Comparison of ENCODE assay signal across 8 cellular contexts in genomic region chr2:27663463-27664244, GRCh38. TPM values are rescaled to one million over a fixed set of nuclear protein-coding genes. Genes with fewer than 3 reads are reported as not detected.
DNase-seq lines count a peak whose midpoint lies in the region; ATAC-seq, FAIRE-seq and TF ChIP-seq lines count a peak whose summit lies in the region.

A gene with protein sequence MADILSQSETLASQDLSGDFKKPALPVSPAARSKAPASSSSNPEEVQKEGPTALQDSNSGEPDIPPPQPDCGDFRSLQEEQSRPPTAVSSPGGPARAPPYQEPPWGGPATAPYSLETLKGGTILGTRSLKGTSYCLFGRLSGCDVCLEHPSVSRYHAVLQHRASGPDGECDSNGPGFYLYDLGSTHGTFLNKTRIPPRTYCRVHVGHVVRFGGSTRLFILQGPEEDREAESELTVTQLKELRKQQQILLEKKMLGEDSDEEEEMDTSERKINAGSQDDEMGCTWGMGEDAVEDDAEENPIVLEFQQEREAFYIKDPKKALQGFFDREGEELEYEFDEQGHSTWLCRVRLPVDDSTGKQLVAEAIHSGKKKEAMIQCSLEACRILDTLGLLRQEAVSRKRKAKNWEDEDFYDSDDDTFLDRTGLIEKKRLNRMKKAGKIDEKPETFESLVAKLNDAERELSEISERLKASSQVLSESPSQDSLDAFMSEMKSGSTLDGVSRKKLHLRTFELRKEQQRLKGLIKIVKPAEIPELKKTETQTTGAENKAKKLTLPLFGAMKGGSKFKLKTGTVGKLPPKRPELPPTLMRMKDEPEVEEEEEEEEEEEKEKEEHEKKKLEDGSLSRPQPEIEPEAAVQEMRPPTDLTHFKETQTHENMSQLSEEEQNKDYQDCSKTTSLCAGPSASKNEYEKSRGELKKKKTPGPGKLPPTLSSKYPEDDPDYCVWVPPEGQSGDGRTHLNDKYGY (plus strand): TSS chr2:27663889. CDS start chr2:27663915, 26 bp downstream.
A gene with protein sequence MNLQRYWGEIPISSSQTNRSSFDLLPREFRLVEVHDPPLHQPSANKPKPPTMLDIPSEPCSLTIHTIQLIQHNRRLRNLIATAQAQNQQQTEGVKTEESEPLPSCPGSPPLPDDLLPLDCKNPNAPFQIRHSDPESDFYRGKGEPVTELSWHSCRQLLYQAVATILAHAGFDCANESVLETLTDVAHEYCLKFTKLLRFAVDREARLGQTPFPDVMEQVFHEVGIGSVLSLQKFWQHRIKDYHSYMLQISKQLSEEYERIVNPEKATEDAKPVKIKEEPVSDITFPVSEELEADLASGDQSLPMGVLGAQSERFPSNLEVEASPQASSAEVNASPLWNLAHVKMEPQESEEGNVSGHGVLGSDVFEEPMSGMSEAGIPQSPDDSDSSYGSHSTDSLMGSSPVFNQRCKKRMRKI (minus strand): TSS chr2:27663614. CDS start chr2:27662192, 1,422 bp downstream.

- peaks cover 36% of the 10 kb centered on the region for H3K36me3 Mint-ChIP-seq in activated T-cell treated with anti-CD3 and anti-CD28 coated beads, Interleukin-2, amount 50 U/mL, for 4 hours (ENCODE audit: insufficient read depth)

- peak within 1 kb of the TSS; percentile 98 for H3K4me3 Mint-ChIP-seq in activated T-cell treated with anti-CD3 and anti-CD28 coated beads, Interleukin-2, amount 50 U/mL, for 4 hours

- POLR2A ChIA-PET in Panc1 (lab: Charles Lee), result no interaction called here

- H3K4me1 ChIP-seq in Panc1 (ENCODE audit: control insufficient read depth, insufficient read depth, low read length) (peaks cover 15% of the 10 kb centered on the region), esophagus squamous epithelium (peaks cover 13 to 61% (median 28%) of the 10 kb centered on the region in 3 donors), muscle layer of duodenum (ENCODE audit: control insufficient read depth in 1 of 2, insufficient read depth in 2 of 2, low read length in 2 of 2) (peaks cover 18 to 31% of the 10 kb centered on the region in 2 donors)

- H3K4me3 ChIP-seq in Panc1 (ENCODE audit: low read depth in 2 of 2, low read length in 2 of 2) (peak within 1 kb of the TSS; percentile 78 to 97), esophagus squamous epithelium (peak within 1 kb of the TSS; percentile 75 to 90 (median 84)), muscle layer of duodenum (ENCODE audit: low read depth in 1 of 2, low read length in 2 of 2) (peak within 1 kb of the TSS; percentile 96 to 99)

- TF ChIP-seq CTCF in D721Med (IDR thresholded peaks at IDR 0.05; ENCODE audit: insufficient read depth, missing control alignments), result no peak
- no peak for TF ChIP-seq CTCF in Panc1 (IDR thresholded peaks at IDR 0.05)
- peak in 2 of 6 experiments; percentile 2 to 9 for TF ChIP-seq CTCF in esophagus squamous epithelium (IDR thresholded peaks at IDR 0.05)

- in situ Hi-C loops in KBM-7 (cut with MboI; ENCODE audit: low pct_unique_long_range_greater_than_20kb, low sequenced_read_pairs), result no loop called here
- in situ Hi-C loops in Panc1 (cut with HindIII; ENCODE audit: low pct_unique_long_range_greater_than_20kb, low sequenced_read_pairs), result no loop called here

- FAIRE-seq in D721Med (lab: Jason Lieb, UNC), result peak; percentile 73

- ATAC-seq in GM21576 (IDR thresholded peaks at IDR 0.05; ENCODE audit: unreplicated experiment), result peak; percentile 66
- ATAC-seq in Panc1, result peak; percentile 91
- ATAC-seq in activated T-cell treated with anti-CD3 and anti-CD28 coated beads, Interleukin-2, amount 50 U/mL, for 4 hours, result peak; percentile 83 to 85

- peaks cover 25% of the 10 kb centered on the region for H3K36me3 ChIP-seq in Panc1 (ENCODE audit: control insufficient read depth, insufficient read depth, low read length)
- peaks cover 5 to 60% (median 24%) of the 10 kb centered on the region in 3 donors for H3K36me3 ChIP-seq in esophagus squamous epithelium
- peaks cover 26 to 46% of the 10 kb centered on the region in 2 donors for H3K36me3 ChIP-seq in muscle layer of duodenum (ENCODE audit: control insufficient read depth in 1 of 2, insufficient read depth in 2 of 2, low read length in 2 of 2)

- H3K27ac ChIP-seq in Panc1 (ENCODE audit: low read length) (peak within 1 kb of the TSS; percentile 99), esophagus squamous epithelium (peak within 1 kb of the TSS; percentile 92 to 97 (median 94)), muscle layer of duodenum (ENCODE audit: low read length) (peak within 1 kb of the TSS; percentile 96)

- H3K9me3 Mint-ChIP-seq in activated T-cell treated with anti-CD3 and anti-CD28 coated beads, Interleukin-2, amount 50 U/mL, for 4 hours, result no peaks in the 10 kb centered on the region

- peak in 2 of 4 donors; percentile 24 to 25 for TF ChIP-seq POLR2A in esophagus squamous epithelium (IDR thresholded peaks at IDR 0.05)

- H3K27me3 ChIP-seq in Panc1 (ENCODE audit: control insufficient read depth, insufficient read depth, low read length), result no peaks in the 10 kb centered on the region
- no peaks in the 10 kb centered on the region for H3K27me3 ChIP-seq in esophagus squamous epithelium
- H3K27me3 ChIP-seq in muscle layer of duodenum (ENCODE audit: low read depth, low read length), result no peaks in the 10 kb centered on the region

- TSS peak; percentile 95 for BruUV-seq in Panc1 (replicated peaks; lab: Mats Ljungman, UMichigan)

- H3K4me1 Mint-ChIP-seq in activated T-cell treated with anti-CD3 and anti-CD28 coated beads, Interleukin-2, amount 50 U/mL, for 4 hours (ENCODE audit: low read depth), result peaks cover 47% of the 10 kb centered on the region

- DNase-seq in D721Med (ENCODE audit: insufficient read length, low spot score) (peak; percentile 66), KBM-7 (peak; percentile 92), Panc1 (ENCODE audit: low read depth, low spot score) (peak; percentile 82), esophagus squamous epithelium (lab: John Stamatoyannopoulos, UW) (peak; percentile 25)
- peak; percentile 63 for DNase-seq in activated T-cell treated with anti-CD3 and anti-CD28 coated beads, Interleukin-2, amount 50 U/mL, for 4 hours
- peak; percentile 54 to 61 for DNase-seq in stimulated activated CD8-positive, alpha-beta memory T cell treated with anti-CD3 and anti-CD28 coated beads, Interleukin-7, amount 100 ng/mL, for 4 hours (ENCODE audit: low read depth in 2 of 2)

- CTCF ChIA-PET in Panc1 (lab: Charles Lee), result interaction anchor here (0.5 kb wide), 1 partner anchor 19 kb away, joined by 3 read pairs; no protein-coding TSS in a partner anchor

- intact Hi-C loops in Panc1 (cut with micrococcal nuclease; ENCODE audit: unreplicated experiment), result no loop called here
- intact Hi-C loops in esophagus squamous epithelium (cut with DNase I), result no loop called here

- no peaks in the 10 kb centered on the region for H3K27me3 Mint-ChIP-seq in activated T-cell treated with anti-CD3 and anti-CD28 coated beads, Interleukin-2, amount 50 U/mL, for 4 hours (ENCODE audit: low read depth)

- 0% methylated on average over 32 of the region's 48 CpGs; no CpG with 5 or more reads in 1 of the 2 donors for WGBS in esophagus squamous epithelium, 2 donors

- no peaks in the 10 kb centered on the region for H3K9me3 ChIP-seq in Panc1 (ENCODE audit: control insufficient read depth, insufficient read depth, low read depth, low read length)
- no peaks in the 10 kb centered on the region for H3K9me3 ChIP-seq in esophagus squamous epithelium
- H3K9me3 ChIP-seq in muscle layer of duodenum (ENCODE audit: control insufficient read depth in 1 of 2, low read length in 2 of 2), result no peaks in the 10 kb centered on the region

RNA-seq across cellular contexts. Expression of the first gene that starts in this region (rescaled TPM):
- total RNA-seq in Panc1 (2021; ENCODE audit: unreplicated experiment) (22.2 TPM), esophagus squamous epithelium (10 to 100 TPM; 15.4 to 27.0 (median 24.1) TPM)
- 16.0 TPM for polyA plus RNA-seq in Panc1 (2012; ENCODE audit: insufficient read length)
- 10 to 100 TPM; 32.7 to 37.5 (median 32.7) TPM for total RNA-seq in activated T-cell treated with anti-CD3 and anti-CD28 coated beads, Interleukin-2, amount 50 U/mL, for 4 hours

RNA-seq across cellular contexts. Expression of the second gene that starts in this region (rescaled TPM):
- total RNA-seq in Panc1 (2021; ENCODE audit: unreplicated experiment), result 22.4 TPM
- 22.0 TPM for polyA plus RNA-seq in Panc1 (2012; ENCODE audit: insufficient read length)
- total RNA-seq in activated T-cell treated with anti-CD3 and anti-CD28 coated beads, Interleukin-2, amount 50 U/mL, for 4 hours, result 10 to 100 TPM; 23.6 to 31.4 (median 28.1) TPM
- total RNA-seq in esophagus squamous epithelium, result 10 to 100 TPM; 10.5 to 25.4 (median 14.2) TPM

Comparison
In these comparisons a context has a peak if more than half of its experiments do, and no peak if none do; other contexts are left out.
1. Peak in every context shown above with its lines: DNase-seq, ATAC-seq, H3K4me3 ChIP-seq and H3K27ac ChIP-seq.
2. DNase-seq: peak in every context shown above with its lines; median percentile 92 in KBM-7; 82 in Panc1; 66 in D721Med; 63 in activated T-cell treated with anti-CD3 and anti-CD28 coated beads, Interleukin-2, amount 50 U/mL, for 4 hours; 58 in stimulated activated CD8-positive, alpha-beta memory T cell treated with anti-CD3 and anti-CD28 coated beads, Interleukin-7, amount 100 ng/mL, for 4 hours; 25 in esophagus squamous epithelium.